Comparison of ENCODE assay signal across 8 cellular contexts in the genomic region with DNA sequence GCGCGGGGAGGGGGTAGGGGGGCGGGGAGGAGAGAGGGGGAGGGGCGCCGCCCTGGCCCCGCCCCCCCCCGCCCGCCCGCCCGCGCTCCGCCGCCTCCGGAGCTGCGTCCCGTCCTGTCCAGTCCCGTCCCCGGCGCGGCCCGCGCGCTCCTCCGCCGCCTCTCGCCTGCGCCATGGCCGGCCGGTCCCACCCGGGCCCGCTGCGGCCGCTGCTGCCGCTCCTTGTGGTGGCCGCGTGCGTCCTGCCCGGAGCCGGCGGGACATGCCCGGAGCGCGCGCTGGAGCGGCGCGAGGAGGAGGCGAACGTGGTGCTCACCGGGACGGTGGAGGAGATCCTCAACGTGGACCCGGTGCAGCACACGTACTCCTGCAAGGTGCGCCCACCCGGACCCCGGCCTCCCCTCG. TPM values are rescaled to one million over a fixed set of nuclear protein-coding genes. Genes with fewer than 3 reads are reported as not detected.
DNase-seq lines count a peak whose midpoint lies in the region; ATAC-seq and TF ChIP-seq lines count a peak whose summit lies in the region.

A gene (plus strand): TSS at position 121 of the 405 bp plus-strand sequence. CDS start 53 bp downstream, at position 174.

- H3K79me2 ChIP-seq in Karpas-422 (ENCODE audit: low read length) = no peaks in the 10 kb centered on the region

- H3K4me1 ChIP-seq in Karpas-422 (ENCODE audit: low read length) = peaks cover 11% of the 10 kb centered on the region
- peaks cover 4 to 18% of the 10 kb centered on the region in 2 donors for H3K4me1 ChIP-seq in breast epithelium
- peaks cover 8% of the 10 kb centered on the region for H3K4me1 ChIP-seq in stomach smooth muscle (ENCODE audit: control insufficient read depth, insufficient read depth, low read length)

- no peak within 1 kb of the TSS for H3K27ac ChIP-seq in Karpas-422 (ENCODE audit: low read length)
- H3K27ac ChIP-seq in breast epithelium = peak within 1 kb of the TSS; percentile 92 to 98
- no peak within 1 kb of the TSS for H3K27ac ChIP-seq in stomach smooth muscle (ENCODE audit: low read length)

- H4K20me1 ChIP-seq in Karpas-422 (ENCODE audit: insufficient read depth, low read depth, low read length) = peaks cover 16% of the 10 kb centered on the region; the same call in 1 of the 2 replicates

- no peaks in the 10 kb centered on the region for H3K9me2 ChIP-seq in Karpas-422 (replicated peaks; ENCODE audit: insufficient read depth, low read length)

- H3K9ac ChIP-seq in Karpas-422 (ENCODE audit: low read length) (peak within 1 kb of the TSS; percentile 61), stomach smooth muscle (ENCODE audit: low read length in 2 of 2) (no peak within 1 kb of the TSS)

- POLR2A ChIA-PET in GM10248 (lab: Yijun Ruan, JAX) = no interaction called here

- H2AFZ ChIP-seq in Karpas-422 (ENCODE audit: low read length) = no peak within 1 kb of the TSS

- TF ChIP-seq POLR2A in breast epithelium (IDR thresholded peaks at IDR 0.05) = no peak

- no peaks in the 10 kb centered on the region for H3K9me3 ChIP-seq in Karpas-422 (ENCODE audit: low read length)
- no peaks in the 10 kb centered on the region for H3K9me3 ChIP-seq in breast epithelium
- H3K9me3 ChIP-seq in stomach smooth muscle (ENCODE audit: control insufficient read depth in 2 of 2, low read length in 2 of 2) = no peaks in the 10 kb centered on the region

- DNase-seq in GM10248 (ENCODE audit: extremely low spot score) (peak; percentile 79), Karpas-422 (peak; percentile 67), breast epithelium (ENCODE audit: low spot score in 2 of 2) (no peak), left kidney (ENCODE audit: low read depth, low spot score) (peak; percentile 66), HK-2 (ENCODE audit: unreplicated experiment) (no peak)
- DNase-seq in stimulated activated CD4-positive, alpha-beta T cell treated with anti-CD3 and anti-CD28 coated beads, Interleukin-2, amount 100 ng/mL, for 24 hours = no peak

- ATAC-seq in GM21619 (IDR thresholded peaks at IDR 0.05; ENCODE audit: unreplicated experiment) = peak; percentile 31

- H3K4me3 ChIP-seq in Karpas-422 (ENCODE audit: low read length) = peak within 1 kb of the TSS; percentile 67
- H3K4me3 ChIP-seq in breast epithelium = peak within 1 kb of the TSS; percentile 61 to 84 (median 80)
- H3K4me3 ChIP-seq in stomach smooth muscle (ENCODE audit: low read length in 2 of 2) = peak within 1 kb of the TSS; percentile 40 to 79

- intact Hi-C loops in breast epithelium (cut with DNase I; ENCODE audit: low total_unique reads) = loop anchor here (10.0 kb wide), 1 partner anchor 465 kb away; no protein-coding TSS in a partner anchor

- TF ChIP-seq CTCF in GM10248 (IDR thresholded peaks at IDR 0.05; ENCODE audit: control extremely low read depth, extremely low read depth, low read depth, missing control alignments) (no peak), breast epithelium (IDR thresholded peaks at IDR 0.05) (no peak)

- H3K4me2 ChIP-seq in Karpas-422 (ENCODE audit: low read depth, low read length, poor library complexity, severe bottlenecking) = peak within 1 kb of the TSS; percentile 79

- H3K27me3 ChIP-seq in Karpas-422 (ENCODE audit: low read length) (no peaks in the 10 kb centered on the region), breast epithelium (no peaks in the 10 kb centered on the region), stomach smooth muscle (ENCODE audit: control insufficient read depth in 1 of 2, insufficient read depth in 2 of 2, low read length in 2 of 2) (no peaks in the 10 kb centered on the region)

- CTCF ChIA-PET in GM10248 (lab: Yijun Ruan, JAX) = interaction anchor here (1.3 to 3.9 kb wide), 8 partner anchors 12 to 44 kb away, joined by 4 to 26 read pairs (median 6); a partner anchor contains a TSS

- H3K36me3 ChIP-seq in Karpas-422 (ENCODE audit: insufficient read depth, low read length) (no peaks in the 10 kb centered on the region), breast epithelium (no peaks in the 10 kb centered on the region), stomach smooth muscle (ENCODE audit: control insufficient read depth in 2 of 2, insufficient read depth in 2 of 2, low read length in 2 of 2) (no peaks in the 10 kb centered on the region)

RNA-seq across cellular contexts. Expression of the gene that starts here (rescaled TPM):
- 2.4 and 8.4 TPM in 2 replicates for total RNA-seq in Karpas-422 (2014; rRNA removed; shearing (Covaris generic); ENCODE audit: low replicate concordance)
- 10 to 100 TPM in 2 of 3 donors, 1 to 10 TPM in 1; 9.1 to 37.0 (median 30.5) TPM for total RNA-seq in breast epithelium

Comparison
In these comparisons a context has a peak if more than half of its experiments do, and no peak if none do; other contexts are left out.
1. DNase-seq: peak in GM10248 (single experiment), Karpas-422 (single experiment) and left kidney (single experiment); none in breast epithelium (0 of 2), HK-2 (single experiment) and stimulated activated CD4-positive, alpha-beta T cell treated with anti-CD3 and anti-CD28 coated beads, Interleukin-2, amount 100 ng/mL, for 24 hours (0 of 2).
2. H3K27ac ChIP-seq: peak in breast epithelium (2 of 2); none in Karpas-422 (single experiment) and stomach smooth muscle (single experiment).
3. Peak in every context shown above with its lines, with median percentiles within 50 percentile points of each other: H3K4me3 ChIP-seq.